Comparison of ENCODE assay signal across 15 cellular contexts in genomic region chr2:234686088-234686890, GRCh38.
DNase-seq lines count a peak whose midpoint lies in the region; ATAC-seq and TF ChIP-seq lines count a peak whose summit lies in the region.
"Had no signal": no experiment of that assay in that cellular context is flagged by ENCODE, and none has a peak within 500 bp of the region (broad histone marks: within the 10 kb centered on the region; RNA-seq: fewer than 3 reads in every experiment).

No MANE protein-coding gene starts in this region.

- intact Hi-C loops in sciatic nerve (cut with DNase I), result no loop called here

- 0% methylated on average over 1 of the region's 4 CpGs for WGBS in mesenchymal stem cell

- no peak overlapping the region for H3K18ac ChIP-seq in mesenchymal stem cell (ENCODE audit: low read depth in 1 of 2, low read length in 2 of 2)

- TF ChIP-seq CTCF in BE2C (IDR thresholded peaks at IDR 0.05; ENCODE audit: low read depth, low read length), result no peak

- peak overlapping the region; percentile 74 for H2AK5ac ChIP-seq in mesenchymal stem cell (ENCODE audit: low read length, severe bottlenecking)

- H4K91ac ChIP-seq in mesenchymal stem cell (ENCODE audit: low read length), result no peak overlapping the region

- no peak overlapping the region for H3K9ac ChIP-seq in mesenchymal stem cell (ENCODE audit: low read length)

- peak; percentile 17; the same call in 1 of the 2 replicates for TF ChIP-seq EP300 in Ishikawa (IDR thresholded peaks at IDR 0.05; ENCODE audit: borderline replicate concordance)

- no peak overlapping the region for H2BK12ac ChIP-seq in mesenchymal stem cell (ENCODE audit: low read length in 2 of 2)

- no peak overlapping the region for H3K4me2 ChIP-seq in mesenchymal stem cell (ENCODE audit: low read length, poor library complexity, severe bottlenecking)

- H3K4me3 ChIP-seq in mesenchymal stem cell (ENCODE audit: insufficient read depth in 1 of 2, low read depth in 1 of 2, low read length in 2 of 2), result no peak overlapping the region
- H3K4me3 ChIP-seq in BE2C (ENCODE audit: low read depth, low read length), result no peak overlapping the region
- H3K4me3 ChIP-seq: lung, transverse colon had no signal

- no peak overlapping the region for H4K8ac ChIP-seq in mesenchymal stem cell (ENCODE audit: low read length)

- H3K27me3 ChIP-seq in mesenchymal stem cell (ENCODE audit: control insufficient read depth in 1 of 2, insufficient read depth in 1 of 2, low read length in 2 of 2), result no peaks in the 10 kb centered on the region
- H3K27me3 ChIP-seq in BE2C, result no peaks in the 10 kb centered on the region
- H3K27me3 ChIP-seq: transverse colon had no signal

- H2BK15ac ChIP-seq in mesenchymal stem cell (ENCODE audit: low read depth, poor library complexity, severe bottlenecking), result no peak overlapping the region

- H2BK120ac ChIP-seq in mesenchymal stem cell (ENCODE audit: low read depth, low read length), result no peak overlapping the region

- no peak overlapping the region for H3K4ac ChIP-seq in mesenchymal stem cell (ENCODE audit: low read depth in 1 of 2, low read length in 2 of 2)

- H3K79me1 ChIP-seq in mesenchymal stem cell (replicated peaks; ENCODE audit: low read length, poor library complexity, severe bottlenecking), result peaks cover 4% of the 10 kb centered on the region

- H3K9me3 ChIP-seq in mesenchymal stem cell (ENCODE audit: control insufficient read depth, low read length) (no peaks in the 10 kb centered on the region), BE2C (no peaks in the 10 kb centered on the region)
- H3K9me3 ChIP-seq: transverse colon had no signal

- peaks cover 19% of the 10 kb centered on the region for H3K4me1 ChIP-seq in mesenchymal stem cell (ENCODE audit: control insufficient read depth, insufficient read depth, low read depth, low read length)
- H3K4me1 ChIP-seq in BE2C, result peaks cover 8% of the 10 kb centered on the region

- H2BK5ac ChIP-seq in mesenchymal stem cell (ENCODE audit: low read depth, low read length, poor library complexity, severe bottlenecking), result no peak overlapping the region

- ATAC-seq in sciatic nerve, result no peak

- H3K36me3 ChIP-seq in mesenchymal stem cell (ENCODE audit: control insufficient read depth in 1 of 2, insufficient read depth in 2 of 2, low read depth in 1 of 2, low read length in 2 of 2) (no peaks in the 10 kb centered on the region), BE2C (no peaks in the 10 kb centered on the region)
- H3K36me3 ChIP-seq: transverse colon, WERI-Rb-1 had no signal

- peak overlapping the region; percentile 77 for H3K27ac ChIP-seq in mesenchymal stem cell (ENCODE audit: low read length, poor library complexity, severe bottlenecking)
- H3K27ac ChIP-seq: HL-60, transverse colon, WERI-Rb-1 had no signal

- H3K14ac ChIP-seq in mesenchymal stem cell (ENCODE audit: low read length in 2 of 2), result no peak overlapping the region

- peak; percentile 61 for DNase-seq in EH (ENCODE audit: low read depth)
- peak; percentile 31 for DNase-seq in dermis blood vessel endothelial cell
- no peak for DNase-seq in mesenchymal stem cell
- no peak for DNase-seq in sciatic nerve (ENCODE audit: low spot score)
- no peak for DNase-seq in activated naive CD4-positive, alpha-beta T cell treated with anti-CD3 and anti-CD28 coated beads, Interleukin-2, amount 50 U/mL, for 16 hours
- DNase-seq in MV-4-11 (lab: John Stamatoyannopoulos, UW), result no peak
- DNase-seq in BE2C, result no peak
- DNase-seq: CD4-positive, alpha-beta memory T cell; NCI-H1694 treated with DMSO at 0.1 percent for 48 hours; RPMI8226; transverse colon; WERI-Rb-1 had no signal

- H2AFZ ChIP-seq in mesenchymal stem cell (ENCODE audit: low read depth, low read length), result no peak overlapping the region

- 0 out of 2 replicates have a peak, but pooled peaks have one; percentile 7 for TF ChIP-seq RAD21 in Ishikawa (IDR thresholded peaks at IDR 0.05; ENCODE audit: low read depth)

- no peak overlapping the region for H3K23ac ChIP-seq in mesenchymal stem cell (ENCODE audit: low read length in 2 of 2)

TF ChIP-seq in Ishikawa, 13 proteins besides CTCF, POLR2A, EP300 and RAD21:
- TF ChIP-seq ZBTB7A (IDR thresholded peaks at IDR 0.05; ENCODE audit: low read depth) (no peak), MAX (IDR thresholded peaks at IDR 0.05) (no peak; the same call in 1 of the 2 replicates), NFIC (IDR thresholded peaks at IDR 0.05) (no peak), USF1 (IDR thresholded peaks at IDR 0.05) (peak; percentile 11; the same call in 1 of the 2 replicates), CREB1 (IDR thresholded peaks at IDR 0.05; ENCODE audit: low read depth) (no peak), TEAD4 (IDR thresholded peaks at IDR 0.05) (peak; percentile 99), YY1 (IDR thresholded peaks at IDR 0.05; ENCODE audit: low read depth) (no peak)
TF ChIP-seq in Ishikawa: peak in this region for 2.

Comparison
In these comparisons a context has a peak if more than half of its experiments do, and no peak if none do; other contexts are left out.
1. DNase-seq: peak in EH (single experiment) and dermis blood vessel endothelial cell (single experiment); none in mesenchymal stem cell (single experiment), sciatic nerve (single experiment), activated naive CD4-positive, alpha-beta T cell treated with anti-CD3 and anti-CD28 coated beads, Interleukin-2, amount 50 U/mL, for 16 hours (single experiment), MV-4-11 (single experiment) and BE2C (single experiment).